ENCODE assay signal across 2 cellular contexts in genomic region chr3:46690798-46691197, GRCh38.
A peak's percentile ranks its signal among the peaks of the same experiment; 100 is the strongest.
TF ChIP-seq lines count a peak whose summit lies in the region.

No MANE protein-coding gene starts in this region.

TF ChIP-seq in HCT116, 20 proteins besides CTCF, POLR2A, EP300 and RAD21:
- TF ChIP-seq CEBPB (IDR thresholded peaks at IDR 0.05; ENCODE audit: low read depth) (no peak), MAX (IDR thresholded peaks at IDR 0.05) (no peak), ATF3 (IDR thresholded peaks at IDR 0.05) (no peak), CBX3 (IDR thresholded peaks at IDR 0.05; ENCODE audit: low read depth) (no peak), SRF (IDR thresholded peaks at IDR 0.05; ENCODE audit: low read depth) (no peak), FOSL1 (IDR thresholded peaks at IDR 0.05; ENCODE audit: low read depth) (no peak), TCF7L2 (IDR thresholded peaks at IDR 0.05; ENCODE audit: borderline replicate concordance, extremely low read depth, insufficient read depth, insufficient read length) (no peak), ZNF274 (IDR thresholded peaks at IDR 0.05; ENCODE audit: low read depth, low read length) (no peak), EZH2phosphoT487 (IDR thresholded peaks at IDR 0.05; ENCODE audit: borderline replicate concordance) (no peak), EZH2 (IDR thresholded peaks at IDR 0.05) (no peak), ZFX (IDR thresholded peaks at IDR 0.05) (no peak), EGR1 (IDR thresholded peaks at IDR 0.05; ENCODE audit: low read depth) (no peak), JUND (IDR thresholded peaks at IDR 0.05) (no peak), SP1 (IDR thresholded peaks at IDR 0.05; ENCODE audit: low read depth) (no peak)
- TF ChIP-seq, protein P1, sequence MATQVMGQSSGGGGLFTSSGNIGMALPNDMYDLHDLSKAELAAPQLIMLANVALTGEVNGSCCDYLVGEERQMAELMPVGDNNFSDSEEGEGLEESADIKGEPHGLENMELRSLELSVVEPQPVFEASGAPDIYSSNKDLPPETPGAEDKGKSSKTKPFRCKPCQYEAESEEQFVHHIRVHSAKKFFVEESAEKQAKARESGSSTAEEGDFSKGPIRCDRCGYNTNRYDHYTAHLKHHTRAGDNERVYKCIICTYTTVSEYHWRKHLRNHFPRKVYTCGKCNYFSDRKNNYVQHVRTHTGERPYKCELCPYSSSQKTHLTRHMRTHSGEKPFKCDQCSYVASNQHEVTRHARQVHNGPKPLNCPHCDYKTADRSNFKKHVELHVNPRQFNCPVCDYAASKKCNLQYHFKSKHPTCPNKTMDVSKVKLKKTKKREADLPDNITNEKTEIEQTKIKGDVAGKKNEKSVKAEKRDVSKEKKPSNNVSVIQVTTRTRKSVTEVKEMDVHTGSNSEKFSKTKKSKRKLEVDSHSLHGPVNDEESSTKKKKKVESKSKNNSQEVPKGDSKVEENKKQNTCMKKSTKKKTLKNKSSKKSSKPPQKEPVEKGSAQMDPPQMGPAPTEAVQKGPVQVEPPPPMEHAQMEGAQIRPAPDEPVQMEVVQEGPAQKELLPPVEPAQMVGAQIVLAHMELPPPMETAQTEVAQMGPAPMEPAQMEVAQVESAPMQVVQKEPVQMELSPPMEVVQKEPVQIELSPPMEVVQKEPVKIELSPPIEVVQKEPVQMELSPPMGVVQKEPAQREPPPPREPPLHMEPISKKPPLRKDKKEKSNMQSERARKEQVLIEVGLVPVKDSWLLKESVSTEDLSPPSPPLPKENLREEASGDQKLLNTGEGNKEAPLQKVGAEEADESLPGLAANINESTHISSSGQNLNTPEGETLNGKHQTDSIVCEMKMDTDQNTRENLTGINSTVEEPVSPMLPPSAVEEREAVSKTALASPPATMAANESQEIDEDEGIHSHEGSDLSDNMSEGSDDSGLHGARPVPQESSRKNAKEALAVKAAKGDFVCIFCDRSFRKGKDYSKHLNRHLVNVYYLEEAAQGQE (IDR thresholded peaks at IDR 0.05; ENCODE audit: low read depth), result no peak
TF ChIP-seq in HCT116: peak in this region for 0.

TF ChIP-seq in K562, 482 proteins besides CTCF, POLR2A, EP300 and RAD21:
- TF ChIP-seq C11orf30 (IDR thresholded peaks at IDR 0.05; ENCODE audit: low read depth), result no peak
- TF ChIP-seq, protein P2, sequence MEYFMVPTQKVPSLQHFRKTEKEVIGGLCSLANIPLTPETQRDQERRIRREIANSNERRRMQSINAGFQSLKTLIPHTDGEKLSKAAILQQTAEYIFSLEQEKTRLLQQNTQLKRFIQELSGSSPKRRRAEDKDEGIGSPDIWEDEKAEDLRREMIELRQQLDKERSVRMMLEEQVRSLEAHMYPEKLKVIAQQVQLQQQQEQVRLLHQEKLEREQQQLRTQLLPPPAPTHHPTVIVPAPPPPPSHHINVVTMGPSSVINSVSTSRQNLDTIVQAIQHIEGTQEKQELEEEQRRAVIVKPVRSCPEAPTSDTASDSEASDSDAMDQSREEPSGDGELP (CRISPR knock-in tag; IDR thresholded peaks at IDR 0.05; ENCODE audit: borderline replicate concordance), result 0 out of 2 replicates have a peak, but pooled peaks have one; percentile 20
- TF ChIP-seq, protein P3, sequence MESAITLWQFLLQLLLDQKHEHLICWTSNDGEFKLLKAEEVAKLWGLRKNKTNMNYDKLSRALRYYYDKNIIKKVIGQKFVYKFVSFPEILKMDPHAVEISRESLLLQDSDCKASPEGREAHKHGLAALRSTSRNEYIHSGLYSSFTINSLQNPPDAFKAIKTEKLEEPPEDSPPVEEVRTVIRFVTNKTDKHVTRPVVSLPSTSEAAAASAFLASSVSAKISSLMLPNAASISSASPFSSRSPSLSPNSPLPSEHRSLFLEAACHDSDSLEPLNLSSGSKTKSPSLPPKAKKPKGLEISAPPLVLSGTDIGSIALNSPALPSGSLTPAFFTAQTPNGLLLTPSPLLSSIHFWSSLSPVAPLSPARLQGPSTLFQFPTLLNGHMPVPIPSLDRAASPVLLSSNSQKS (CRISPR knock-in tag; IDR thresholded peaks at IDR 0.05), result no peak
- TF ChIP-seq, protein P4, sequence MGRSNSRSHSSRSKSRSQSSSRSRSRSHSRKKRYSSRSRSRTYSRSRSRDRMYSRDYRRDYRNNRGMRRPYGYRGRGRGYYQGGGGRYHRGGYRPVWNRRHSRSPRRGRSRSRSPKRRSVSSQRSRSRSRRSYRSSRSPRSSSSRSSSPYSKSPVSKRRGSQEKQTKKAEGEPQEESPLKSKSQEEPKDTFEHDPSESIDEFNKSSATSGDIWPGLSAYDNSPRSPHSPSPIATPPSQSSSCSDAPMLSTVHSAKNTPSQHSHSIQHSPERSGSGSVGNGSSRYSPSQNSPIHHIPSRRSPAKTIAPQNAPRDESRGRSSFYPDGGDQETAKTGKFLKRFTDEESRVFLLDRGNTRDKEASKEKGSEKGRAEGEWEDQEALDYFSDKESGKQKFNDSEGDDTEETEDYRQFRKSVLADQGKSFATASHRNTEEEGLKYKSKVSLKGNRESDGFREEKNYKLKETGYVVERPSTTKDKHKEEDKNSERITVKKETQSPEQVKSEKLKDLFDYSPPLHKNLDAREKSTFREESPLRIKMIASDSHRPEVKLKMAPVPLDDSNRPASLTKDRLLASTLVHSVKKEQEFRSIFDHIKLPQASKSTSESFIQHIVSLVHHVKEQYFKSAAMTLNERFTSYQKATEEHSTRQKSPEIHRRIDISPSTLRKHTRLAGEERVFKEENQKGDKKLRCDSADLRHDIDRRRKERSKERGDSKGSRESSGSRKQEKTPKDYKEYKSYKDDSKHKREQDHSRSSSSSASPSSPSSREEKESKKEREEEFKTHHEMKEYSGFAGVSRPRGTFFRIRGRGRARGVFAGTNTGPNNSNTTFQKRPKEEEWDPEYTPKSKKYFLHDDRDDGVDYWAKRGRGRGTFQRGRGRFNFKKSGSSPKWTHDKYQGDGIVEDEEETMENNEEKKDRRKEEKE (IDR thresholded peaks at IDR 0.05; ENCODE audit: borderline replicate concordance in 1 of 2, control insufficient read depth in 1 of 2, low read depth in 2 of 2, low read length in 1 of 2), result no peak
- no peak for TF ChIP-seq NEUROD1 (IDR thresholded peaks at IDR 0.05; ENCODE audit: borderline replicate concordance, low read depth, low read length, partially characterized antibody)
- TF ChIP-seq ZFPM2 (CRISPR knock-in tag; IDR thresholded peaks at IDR 0.05), result no peak
- TF ChIP-seq ZSCAN29 (IDR thresholded peaks at IDR 0.05), result no peak
- no peak for TF ChIP-seq SP2 (IDR thresholded peaks at IDR 0.05; ENCODE audit: extremely low read depth, low read depth, low read length, poor library complexity, severe bottlenecking)
